Comparison of ENCODE assay signal across 19 cellular contexts in the genomic region with DNA sequence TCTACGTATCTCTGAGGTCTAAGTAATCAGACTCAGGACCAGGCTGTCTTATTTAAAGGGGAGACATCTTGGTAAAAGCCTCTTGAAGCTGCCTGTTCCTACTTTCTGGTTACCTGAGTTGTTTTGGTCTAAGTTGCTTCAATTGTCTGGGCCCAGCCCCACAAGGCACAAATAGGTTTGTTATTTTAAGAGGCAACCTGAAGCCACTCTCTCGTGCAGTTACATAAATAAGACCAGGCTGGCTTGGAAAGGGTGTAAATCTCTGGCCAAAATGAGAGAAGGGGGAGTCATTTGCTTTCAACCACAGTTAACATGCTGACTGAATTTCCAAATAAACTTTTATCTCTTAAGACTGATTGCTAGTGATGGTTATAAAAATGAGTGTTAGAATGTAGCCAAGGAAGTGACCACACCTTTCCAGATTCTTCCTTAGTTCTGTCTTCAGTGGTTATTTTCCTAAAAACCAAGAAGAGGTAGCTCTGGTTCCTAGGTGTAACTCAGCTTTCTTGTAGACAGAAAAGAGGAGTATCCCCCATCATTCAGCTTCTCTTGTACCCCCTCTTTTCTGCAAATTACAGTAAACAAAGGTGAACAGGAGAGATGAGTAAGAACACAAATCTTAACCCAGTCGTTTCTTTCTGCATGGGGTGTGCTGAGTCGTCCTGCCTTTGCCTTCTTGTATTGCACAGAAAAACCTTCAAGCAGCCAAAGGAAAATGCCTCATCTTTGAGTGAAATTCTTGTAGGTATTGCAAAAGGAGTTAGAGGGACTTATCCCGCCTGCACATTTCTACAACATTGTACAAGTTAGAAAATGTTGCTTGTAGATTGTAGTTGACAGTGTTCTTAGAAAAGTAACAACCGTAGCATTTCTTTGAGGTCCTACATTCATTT.
DNase-seq lines count a peak whose midpoint lies in the region; ATAC-seq and TF ChIP-seq lines count a peak whose summit lies in the region.
"Had no signal": no experiment of that assay in that cellular context is flagged by ENCODE, and none has a peak within 500 bp of the region (broad histone marks: within the 10 kb centered on the region; RNA-seq: fewer than 3 reads in every experiment).

No MANE protein-coding gene starts in this region.

- no peaks in the 10 kb centered on the region for H3K36me3 Mint-ChIP-seq in type B pancreatic cell
- no peaks in the 10 kb centered on the region for H3K36me3 Mint-ChIP-seq in T-cell
- H3K36me3 Mint-ChIP-seq: immature natural killer cell; naive thymus-derived CD8-positive, alpha-beta T cell; stimulated activated naive B cell treated with anti-CD40 and anti-IgM and Interleukin-4, amounts not matched to agents 10 μg/mL and 1 μg/mL and 100 μg/mL, for 72 hours had no signal

- peaks cover 14% of the 10 kb centered on the region for H3K4me1 Mint-ChIP-seq in type B pancreatic cell (ENCODE audit: unreplicated experiment)
- no peaks in the 10 kb centered on the region for H3K4me1 Mint-ChIP-seq in T-cell
- H3K4me1 Mint-ChIP-seq: immature natural killer cell; naive thymus-derived CD8-positive, alpha-beta T cell; stimulated activated naive B cell treated with anti-CD40 and anti-IgM and Interleukin-4, amounts not matched to agents 10 μg/mL and 1 μg/mL and 100 μg/mL, for 72 hours had no signal

- no peak overlapping the region for H3K4me3 Mint-ChIP-seq in type B pancreatic cell
- no peak overlapping the region for H3K4me3 Mint-ChIP-seq in T-cell
- H3K4me3 Mint-ChIP-seq: immature natural killer cell; naive thymus-derived CD8-positive, alpha-beta T cell; stimulated activated naive B cell treated with anti-CD40 and anti-IgM and Interleukin-4, amounts not matched to agents 10 μg/mL and 1 μg/mL and 100 μg/mL, for 72 hours; T-helper 2 cell treated with Interferon-gamma antibody and Interleukin-4, amounts not matched to agents 5 μg/mL and 100 μg/mL, for 36 hours had no signal

- H3K36me3 ChIP-seq in gastroesophageal sphincter: no peaks in the 10 kb centered on the region
- H3K36me3 ChIP-seq: colonic mucosa, tibial artery had no signal

- no peak for TF ChIP-seq CTCF in gastroesophageal sphincter (IDR thresholded peaks at IDR 0.05)
- TF ChIP-seq CTCF in type B pancreatic cell (conservative IDR thresholded peaks at IDR 0.05): peak; percentile 10

- peak; percentile 58 for ATAC-seq in gastroesophageal sphincter
- ATAC-seq in T-cell (replicated peaks in 1 of 4): no peak
- ATAC-seq: naive thymus-derived CD8-positive, alpha-beta T cell; stimulated activated naive B cell treated with anti-CD40 and anti-IgM and Interleukin-4, amounts not matched to agents 10 μg/mL and 1 μg/mL and 100 μg/mL, for 72 hours had no signal

- peaks cover 4% of the 10 kb centered on the region for H3K9me3 Mint-ChIP-seq in type B pancreatic cell
- no peaks in the 10 kb centered on the region for H3K9me3 Mint-ChIP-seq in T-cell
- H3K9me3 Mint-ChIP-seq: naive thymus-derived CD8-positive, alpha-beta T cell; stimulated activated naive B cell treated with anti-CD40 and anti-IgM and Interleukin-4, amounts not matched to agents 10 μg/mL and 1 μg/mL and 100 μg/mL, for 72 hours; T-helper 2 cell treated with Interferon-gamma antibody and Interleukin-4, amounts not matched to agents 5 μg/mL and 100 μg/mL, for 36 hours had no signal

- H3K9me3 ChIP-seq in gastroesophageal sphincter: no peaks in the 10 kb centered on the region
- H3K9me3 ChIP-seq: colonic mucosa, psoas muscle, tibial artery had no signal

- no peaks in the 10 kb centered on the region for H3K27me3 ChIP-seq in gastroesophageal sphincter
- H3K27me3 ChIP-seq: colonic mucosa, tibial artery had no signal

- H3K27me3 Mint-ChIP-seq in type B pancreatic cell (peaks cover 18% of the 10 kb centered on the region), T-cell (no peaks in the 10 kb centered on the region)
- H3K27me3 Mint-ChIP-seq: naive thymus-derived CD8-positive, alpha-beta T cell; stimulated activated naive B cell treated with anti-CD40 and anti-IgM and Interleukin-4, amounts not matched to agents 10 μg/mL and 1 μg/mL and 100 μg/mL, for 72 hours had no signal

- CTCF ChIA-PET in T-cell (lab: Charles Lee): interaction anchor here (0.6 to 1.6 kb wide), 2 partner anchors 1112 to 1113 kb away, joined by 3 read pairs; no protein-coding TSS in a partner anchor

- peaks cover 10 to 26% (median 11%) of the 10 kb centered on the region in 3 donors for H3K4me1 ChIP-seq in gastroesophageal sphincter
- H3K4me1 ChIP-seq: colonic mucosa had no signal

- H3K27ac ChIP-seq in gastroesophageal sphincter: peak overlapping the region; percentile 21 to 53 (median 38)
- H3K27ac ChIP-seq: 22Rv1, colonic mucosa had no signal

- TF ChIP-seq POLR2A in gastroesophageal sphincter (IDR thresholded peaks at IDR 0.05): no peak

- 37 to 54% methylated on average over 4 to 6 of the region's 6 CpGs for WGBS in gastroesophageal sphincter (ENCODE audit: low coverage in 1 of 2), 2 donors

- H3K27ac Mint-ChIP-seq in type B pancreatic cell: no peak overlapping the region
- no peak overlapping the region for H3K27ac Mint-ChIP-seq in T-cell
- H3K27ac Mint-ChIP-seq: immature natural killer cell; naive thymus-derived CD8-positive, alpha-beta T cell; stimulated activated naive B cell treated with anti-CD40 and anti-IgM and Interleukin-4, amounts not matched to agents 10 μg/mL and 1 μg/mL and 100 μg/mL, for 72 hours; T-helper 2 cell treated with Interferon-gamma antibody and Interleukin-4, amounts not matched to agents 5 μg/mL and 100 μg/mL, for 36 hours had no signal

- DNase-seq in DMS53 (lab: John Stamatoyannopoulos, UW): peak; percentile 13
- DNase-seq in DMS53 treated with DMSO at 0.1 percent for 48 hours (lab: John Stamatoyannopoulos, UW; ENCODE audit: unreplicated experiment): no peak
- peak; percentile 66 for DNase-seq in amniotic epithelial cell (ENCODE audit: low read depth)
- no peak for DNase-seq in type B pancreatic cell (ENCODE audit: extremely low spot score, unreplicated experiment)
- DNase-seq in T1000 (lab: John Stamatoyannopoulos, UW): no peak
- DNase-seq in NCI-H446 treated with DMSO at 0.1 percent for 48 hours (lab: John Stamatoyannopoulos, UW): no peak
- no peak for DNase-seq in T-cell
- DNase-seq: activated CD4-positive, CD25-positive, alpha-beta regulatory T cell treated with anti-CD3 and anti-CD28 coated beads, Interleukin-2, amount 50 U/mL, for 72 hours; activated gamma-delta T cell; psoas muscle; SIG-M5 had no signal

- POLR2A ChIA-PET in T-cell (lab: Charles Lee): no interaction called here

- no peak overlapping the region for H3K4me3 ChIP-seq in gastroesophageal sphincter
- H3K4me3 ChIP-seq: colonic mucosa, psoas muscle, tibial artery had no signal

- no peak for TF ChIP-seq EP300 in gastroesophageal sphincter (IDR thresholded peaks at IDR 0.05)

Comparison
In these comparisons a context has a peak if more than half of its experiments do, and no peak if none do; other contexts are left out.
1. DNase-seq: peak in DMS53 (single experiment) and amniotic epithelial cell (single experiment); none in DMS53 treated with DMSO at 0.1 percent for 48 hours (single experiment), type B pancreatic cell (single experiment), T1000 (single experiment), NCI-H446 treated with DMSO at 0.1 percent for 48 hours (single experiment) and T-cell (0 of 34).